Comparison of ENCODE assay signal across 17 cellular contexts in genomic region chrX:152733261-152733975, GRCh38.
DNase-seq lines count a peak whose midpoint lies in the region; TF ChIP-seq lines count a peak whose summit lies in the region.
"Had no signal": no experiment of that assay in that cellular context is flagged by ENCODE, and none has a peak within 500 bp of the region (broad histone marks: within the 10 kb centered on the region; RNA-seq: fewer than 3 reads in every experiment).

TSS of gene CSAG1 (minus strand) at chrX:152733721. CDS start at chrX:152732460, 1,261 bp downstream.
TSS of gene MAGEA12 (plus strand) at chrX:152733757. CDS start at chrX:152736162, 2,405 bp downstream.

- TF ChIP-seq CTCF in WERI-Rb-1 (IDR thresholded peaks at IDR 0.05; ENCODE audit: low read depth, low read length) = no peak

- H3K36me3 ChIP-seq in WERI-Rb-1 = no peaks in the 10 kb centered on the region
- H3K36me3 ChIP-seq in HAP-1 (replicated peaks) = no peaks in the 10 kb centered on the region
- H3K36me3 ChIP-seq: ascending aorta, right lobe of liver, transverse colon had no signal

- in situ Hi-C loops in HAP-1 (cut with MboI; ENCODE audit: low sequenced_read_pairs) = no loop called here

- H3K4me1 ChIP-seq in HAP-1 = no peaks in the 10 kb centered on the region
- H3K4me1 ChIP-seq: ascending aorta, Caco-2, right lobe of liver, transverse colon had no signal

- DNase-seq in COLO668 (lab: John Stamatoyannopoulos, UW; ENCODE audit: unreplicated experiment) (peak; percentile 88), NCI-H1105 treated with DMSO at 0.1 percent for 48 hours (lab: John Stamatoyannopoulos, UW) (peak; percentile 85), NCI-H510A (lab: John Stamatoyannopoulos, UW) (peak; percentile 67), WERI-Rb-1 (no peak), HuH-7.5 (ENCODE audit: low spot score) (no peak), T-helper 9 cell (no peak), cortex of kidney (lab: John Stamatoyannopoulos, UW) (no peak), HAP-1 (ENCODE audit: low spot score in 2 of 2) (no peak)
- DNase-seq: ACHN; activated B cell treated with CpG ODN at 0.5 μM for 24 hours; activated gamma-delta T cell; Caco-2; NCI-H1092 treated with DMSO at 0.1 percent for 48 hours; stimulated activated CD4-positive, alpha-beta T cell treated with anti-CD3 and anti-CD28 coated beads, Interleukin-4, amount 100 ng/mL, for 24 hours; transverse colon had no signal

- H3K4me3 ChIP-seq in WERI-Rb-1 (ENCODE audit: low read depth, low read length) = peak within 1 kb of the TSS; percentile 21; the same call in 1 of the 2 replicates
- H3K4me3 ChIP-seq in HAP-1 = no peak within 1 kb of the TSS
- H3K4me3 ChIP-seq: ascending aorta, right lobe of liver, transverse colon had no signal

- H3K9me3 ChIP-seq in WERI-Rb-1 (ENCODE audit: severe bottlenecking) = no peaks in the 10 kb centered on the region
- H3K9me3 ChIP-seq in HAP-1 = no peaks in the 10 kb centered on the region
- H3K9me3 ChIP-seq: ascending aorta, Caco-2, right lobe of liver, transverse colon had no signal

- H3K27me3 ChIP-seq in WERI-Rb-1 (ENCODE audit: insufficient read depth, low read depth, severe bottlenecking) (peaks cover 80% of the 10 kb centered on the region), HAP-1 (ENCODE audit: low read depth) (no peaks in the 10 kb centered on the region; the same call in 1 of the 2 replicates)
- H3K27me3 ChIP-seq: ascending aorta, right lobe of liver, transverse colon had no signal

- no peak within 1 kb of the TSS for H3K27ac ChIP-seq in WERI-Rb-1
- H3K27ac ChIP-seq: ascending aorta, right lobe of liver, transverse colon had no signal

Comparison
In these comparisons a context has a peak if more than half of its experiments do, and no peak if none do; other contexts are left out.
1. DNase-seq: peak in COLO668 (single experiment), NCI-H1105 treated with DMSO at 0.1 percent for 48 hours (single experiment) and NCI-H510A (single experiment); none in WERI-Rb-1 (single experiment), HuH-7.5 (single experiment), T-helper 9 cell (single experiment), cortex of kidney (single experiment) and HAP-1 (0 of 2).